In genomic region chr2:235793163-235793752, GRCh38 we compare ENCODE assay signal across 8 cellular contexts.
DNase-seq lines count a peak whose midpoint lies in the region; ATAC-seq, FAIRE-seq and TF ChIP-seq lines count a peak whose summit lies in the region.

No MANE protein-coding gene starts in this region.

- in situ Hi-C loops in gastrocnemius medialis (cut with MboI; ENCODE audit: low sequenced_read_pairs in 4 of 4), result loop anchor here in 2 of 4 donors (25.0 kb wide), 1 partner anchor 1269 kb away; no protein-coding TSS in a partner anchor

- no peak for DNase-seq in BJ (ENCODE audit: low read depth)
- peak; percentile 32 for DNase-seq in HFFc6
- no peak for DNase-seq in astrocyte (ENCODE audit: low read depth)
- peak; percentile 61 for DNase-seq in kidney tubule cell (ENCODE audit: low spot score)
- DNase-seq in gastrocnemius medialis, result no peak
- DNase-seq in DMS79 (lab: John Stamatoyannopoulos, UW), result no peak
- no peak for DNase-seq in stimulated activated CD4-positive, alpha-beta T cell treated with anti-CD3 and anti-CD28 coated beads, Interleukin-4, amount 100 ng/mL, for 24 hours

- H3K27ac Mint-ChIP-seq in HFFc6, result no peak overlapping the region
- H3K27ac Mint-ChIP-seq in astrocyte (ENCODE audit: unreplicated experiment), result no peak overlapping the region

- CTCF ChIA-PET in BJ (lab: Yijun Ruan, JAX), result interaction anchor here (0.7 to 7.9 kb wide), 7 partner anchors 9 to 389 kb away, joined by 3 to 64 read pairs (median 4); no protein-coding TSS in a partner anchor

- no peaks in the 10 kb centered on the region; the same call in 1 of the 2 replicates for H3K36me3 Mint-ChIP-seq in HFFc6 (ENCODE audit: low read depth)
- peaks cover 12% of the 10 kb centered on the region for H3K36me3 Mint-ChIP-seq in astrocyte (ENCODE audit: low read depth, unreplicated experiment)

- ATAC-seq in gastrocnemius medialis (no peak), HG03196 (IDR thresholded peaks at IDR 0.05; ENCODE audit: unreplicated experiment) (no peak)

- no peak overlapping the region for H3K9ac ChIP-seq in astrocyte (ENCODE audit: low read length)

- no peak for TF ChIP-seq POLR2A in gastrocnemius medialis (IDR thresholded peaks at IDR 0.05)

- no peak overlapping the region for H3K27ac ChIP-seq in astrocyte (ENCODE audit: low read depth, low read length)
- H3K27ac ChIP-seq in gastrocnemius medialis, result no peak overlapping the region

- peaks cover 12% of the 10 kb centered on the region for H3K4me1 Mint-ChIP-seq in HFFc6 (ENCODE audit: low read depth)
- H3K4me1 Mint-ChIP-seq in astrocyte (ENCODE audit: low read depth, unreplicated experiment), result no peaks in the 10 kb centered on the region

- no peak for FAIRE-seq in astrocyte (lab: Jason Lieb, UNC)

- TF ChIP-seq CTCF in BJ (IDR thresholded peaks at IDR 0.05; ENCODE audit: insufficient read depth, low read depth, low read length), result peak; percentile 29; the same call in 1 of the 2 replicates
- peak; percentile 48; the same call in 1 of the 2 replicates for TF ChIP-seq CTCF in HFFc6 (IDR thresholded peaks at IDR 0.05)
- peak; percentile 24 for TF ChIP-seq CTCF in astrocyte (IDR thresholded peaks at IDR 0.05; ENCODE audit: insufficient read depth, low read depth, low read length)
- TF ChIP-seq CTCF in gastrocnemius medialis (IDR thresholded peaks at IDR 0.05 in 4 of 5, conservative IDR thresholded peaks at IDR 0.05 in 1 of 5), result no peak

- H3K4me3 Mint-ChIP-seq in HFFc6 (no peak overlapping the region), astrocyte (ENCODE audit: unreplicated experiment) (no peak overlapping the region)

- no peak overlapping the region for H3K4me2 ChIP-seq in astrocyte (ENCODE audit: low read length)

- no peaks in the 10 kb centered on the region for H3K9me3 Mint-ChIP-seq in HFFc6
- no peaks in the 10 kb centered on the region for H3K9me3 Mint-ChIP-seq in astrocyte (ENCODE audit: unreplicated experiment)

- H3K4me1 ChIP-seq in astrocyte (ENCODE audit: insufficient read depth, low read length), result no peaks in the 10 kb centered on the region
- H3K4me1 ChIP-seq in gastrocnemius medialis, result no peaks in the 10 kb centered on the region

- POLR2A ChIA-PET in BJ (lab: Charles Lee), result no interaction called here

- H3K27me3 ChIP-seq in BJ (ENCODE audit: control insufficient read depth, insufficient read depth, low read length) (no peaks in the 10 kb centered on the region), astrocyte (ENCODE audit: insufficient read depth, low read length) (no peaks in the 10 kb centered on the region), gastrocnemius medialis (no peaks in the 10 kb centered on the region)

- H4K20me1 ChIP-seq in astrocyte (ENCODE audit: insufficient read depth, low read length), result no peaks in the 10 kb centered on the region

- intact Hi-C loops in gastrocnemius medialis (cut with DNase I; ENCODE audit: low total_unique reads), result no loop called here

- H3K9me3 ChIP-seq in astrocyte (ENCODE audit: insufficient read depth, low read depth, low read length) (no peaks in the 10 kb centered on the region), gastrocnemius medialis (no peaks in the 10 kb centered on the region)

- no peaks in the 10 kb centered on the region for H3K79me2 ChIP-seq in astrocyte (ENCODE audit: insufficient read depth, low read length)

- H2AFZ ChIP-seq in astrocyte (ENCODE audit: low read depth, low read length), result no peak overlapping the region

- H3K27me3 Mint-ChIP-seq in HFFc6 (ENCODE audit: insufficient read depth) (no peaks in the 10 kb centered on the region), astrocyte (ENCODE audit: low read depth, unreplicated experiment) (no peaks in the 10 kb centered on the region)

- H3K4me3 ChIP-seq in BJ (ENCODE audit: low read depth, low read length) (no peak overlapping the region), astrocyte (ENCODE audit: insufficient read depth, low read depth, low read length) (no peak overlapping the region), gastrocnemius medialis (no peak overlapping the region)

- H3K36me3 ChIP-seq in BJ (ENCODE audit: control insufficient read depth, insufficient read depth, low read length), result no peaks in the 10 kb centered on the region
- H3K36me3 ChIP-seq in astrocyte (ENCODE audit: insufficient read depth, low read length), result no peaks in the 10 kb centered on the region
- no peaks in the 10 kb centered on the region for H3K36me3 ChIP-seq in gastrocnemius medialis

Comparison
In these comparisons a context has a peak if more than half of its experiments do, and no peak if none do; other contexts are left out.
1. DNase-seq: peak in HFFc6 (single experiment) and kidney tubule cell (single experiment); none in BJ (single experiment), astrocyte (single experiment), gastrocnemius medialis (0 of 2), DMS79 (single experiment) and stimulated activated CD4-positive, alpha-beta T cell treated with anti-CD3 and anti-CD28 coated beads, Interleukin-4, amount 100 ng/mL, for 24 hours (single experiment).
2. CTCF ChIP-seq: peak in BJ (single experiment), HFFc6 (single experiment) and astrocyte (single experiment); none in gastrocnemius medialis (0 of 5).